Comparison of ENCODE assay signal across 1 cellular context in the genomic region with DNA sequence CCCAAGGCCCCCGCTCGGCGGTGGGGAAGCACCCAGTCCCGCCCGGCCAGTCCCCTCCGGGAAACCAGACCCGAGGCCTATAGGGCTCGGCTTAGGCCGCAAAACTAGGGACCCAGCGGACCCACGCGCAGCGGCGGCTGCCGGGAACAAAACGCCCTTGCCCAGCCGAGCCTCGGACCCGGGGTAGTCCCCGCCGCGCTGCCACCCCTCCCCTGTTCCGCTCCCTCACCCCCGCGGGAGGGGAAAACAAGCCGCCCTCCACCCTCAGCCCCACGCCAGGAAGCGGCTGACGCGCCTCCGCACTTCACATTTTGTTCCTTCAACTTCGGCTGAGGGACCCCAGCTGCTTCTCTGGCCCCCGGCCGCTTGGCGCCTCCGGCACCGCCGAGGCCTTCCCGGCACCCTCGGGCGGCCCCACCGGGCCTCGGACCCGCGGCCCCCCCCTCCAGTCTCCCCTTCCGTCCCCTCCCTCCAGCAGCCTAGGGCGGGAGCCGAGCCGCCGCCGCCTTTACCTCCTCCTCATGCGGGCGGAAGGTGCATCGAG.
TF ChIP-seq lines count a peak whose summit lies in the region.

No MANE protein-coding gene starts in this region.

TF ChIP-seq in HEK293, 187 proteins besides CTCF, POLR2A, EP300 and RAD21 (continued from another document):
- 0 out of 2 replicates have a peak, but pooled peaks have one; percentile 31 for TF ChIP-seq ZNF423 (tag by site-specific recombination; IDR thresholded peaks at IDR 0.05)
- no peak for TF ChIP-seq ZNF311 (tag by site-specific recombination; IDR thresholded peaks at IDR 0.05; ENCODE audit: borderline replicate concordance)
- TF ChIP-seq ZNF837 (tag by site-specific recombination; IDR thresholded peaks at IDR 0.05), result no peak
- TF ChIP-seq ZNF639 (tag by site-specific recombination; IDR thresholded peaks at IDR 0.05), result no peak
- TF ChIP-seq ZNF548 (tag by site-specific recombination; IDR thresholded peaks at IDR 0.05), result no peak
- peak; percentile 33; the same call in 1 of the 2 replicates for TF ChIP-seq ZBTB20 (tag by site-specific recombination; IDR thresholded peaks at IDR 0.05)
- TF ChIP-seq GLI4 (tag by site-specific recombination; IDR thresholded peaks at IDR 0.05), result no peak
- no peak for TF ChIP-seq ZNF121 (tag by site-specific recombination; IDR thresholded peaks at IDR 0.05)
- no peak for TF ChIP-seq ZNF354C (tag by site-specific recombination; IDR thresholded peaks at IDR 0.05; ENCODE audit: borderline replicate concordance, low read depth)
- TF ChIP-seq ZNF530 (tag by site-specific recombination; IDR thresholded peaks at IDR 0.05; ENCODE audit: low read depth), result no peak
- TF ChIP-seq ZNF174 (tag by site-specific recombination; IDR thresholded peaks at IDR 0.05), result no peak
- TF ChIP-seq, protein P1, sequence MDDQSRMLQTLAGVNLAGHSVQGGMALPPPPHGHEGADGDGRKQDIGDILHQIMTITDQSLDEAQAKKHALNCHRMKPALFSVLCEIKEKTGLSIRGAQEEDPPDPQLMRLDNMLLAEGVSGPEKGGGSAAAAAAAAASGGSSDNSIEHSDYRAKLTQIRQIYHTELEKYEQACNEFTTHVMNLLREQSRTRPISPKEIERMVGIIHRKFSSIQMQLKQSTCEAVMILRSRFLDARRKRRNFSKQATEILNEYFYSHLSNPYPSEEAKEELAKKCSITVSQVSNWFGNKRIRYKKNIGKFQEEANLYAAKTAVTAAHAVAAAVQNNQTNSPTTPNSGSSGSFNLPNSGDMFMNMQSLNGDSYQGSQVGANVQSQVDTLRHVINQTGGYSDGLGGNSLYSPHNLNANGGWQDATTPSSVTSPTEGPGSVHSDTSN (CRISPR knock-in tag; IDR thresholded peaks at IDR 0.05), result no peak
- TF ChIP-seq BCL11B (tag by site-specific recombination; IDR thresholded peaks at IDR 0.05; ENCODE audit: low read depth), result no peak
- TF ChIP-seq, protein P2, sequence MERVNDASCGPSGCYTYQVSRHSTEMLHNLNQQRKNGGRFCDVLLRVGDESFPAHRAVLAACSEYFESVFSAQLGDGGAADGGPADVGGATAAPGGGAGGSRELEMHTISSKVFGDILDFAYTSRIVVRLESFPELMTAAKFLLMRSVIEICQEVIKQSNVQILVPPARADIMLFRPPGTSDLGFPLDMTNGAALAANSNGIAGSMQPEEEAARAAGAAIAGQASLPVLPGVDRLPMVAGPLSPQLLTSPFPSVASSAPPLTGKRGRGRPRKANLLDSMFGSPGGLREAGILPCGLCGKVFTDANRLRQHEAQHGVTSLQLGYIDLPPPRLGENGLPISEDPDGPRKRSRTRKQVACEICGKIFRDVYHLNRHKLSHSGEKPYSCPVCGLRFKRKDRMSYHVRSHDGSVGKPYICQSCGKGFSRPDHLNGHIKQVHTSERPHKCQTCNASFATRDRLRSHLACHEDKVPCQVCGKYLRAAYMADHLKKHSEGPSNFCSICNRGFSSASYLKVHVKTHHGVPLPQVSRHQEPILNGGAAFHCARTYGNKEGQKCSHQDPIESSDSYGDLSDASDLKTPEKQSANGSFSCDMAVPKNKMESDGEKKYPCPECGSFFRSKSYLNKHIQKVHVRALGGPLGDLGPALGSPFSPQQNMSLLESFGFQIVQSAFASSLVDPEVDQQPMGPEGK (tag by site-specific recombination; IDR thresholded peaks at IDR 0.05), result peak; percentile 60; the same call in 1 of the 2 replicates
- TF ChIP-seq ZNF2 (tag by site-specific recombination; IDR thresholded peaks at IDR 0.05), result no peak
- peak; percentile 37; the same call in 1 of the 2 replicates for TF ChIP-seq SP2 (tag by site-specific recombination; IDR thresholded peaks at IDR 0.05)
- TF ChIP-seq ZNF658 (tag by site-specific recombination; IDR thresholded peaks at IDR 0.05), result no peak
- peak; percentile 96 for TF ChIP-seq ZNF335 (tag by site-specific recombination; conservative IDR thresholded peaks at IDR 0.05)
- no peak for TF ChIP-seq ZNF776 (tag by site-specific recombination; IDR thresholded peaks at IDR 0.05; ENCODE audit: borderline replicate concordance)
- no peak for TF ChIP-seq ZNF792 (tag by site-specific recombination; IDR thresholded peaks at IDR 0.05)
- no peak for TF ChIP-seq ZNF777 (tag by site-specific recombination; IDR thresholded peaks at IDR 0.05; ENCODE audit: borderline replicate concordance)
- TF ChIP-seq, protein P3, sequence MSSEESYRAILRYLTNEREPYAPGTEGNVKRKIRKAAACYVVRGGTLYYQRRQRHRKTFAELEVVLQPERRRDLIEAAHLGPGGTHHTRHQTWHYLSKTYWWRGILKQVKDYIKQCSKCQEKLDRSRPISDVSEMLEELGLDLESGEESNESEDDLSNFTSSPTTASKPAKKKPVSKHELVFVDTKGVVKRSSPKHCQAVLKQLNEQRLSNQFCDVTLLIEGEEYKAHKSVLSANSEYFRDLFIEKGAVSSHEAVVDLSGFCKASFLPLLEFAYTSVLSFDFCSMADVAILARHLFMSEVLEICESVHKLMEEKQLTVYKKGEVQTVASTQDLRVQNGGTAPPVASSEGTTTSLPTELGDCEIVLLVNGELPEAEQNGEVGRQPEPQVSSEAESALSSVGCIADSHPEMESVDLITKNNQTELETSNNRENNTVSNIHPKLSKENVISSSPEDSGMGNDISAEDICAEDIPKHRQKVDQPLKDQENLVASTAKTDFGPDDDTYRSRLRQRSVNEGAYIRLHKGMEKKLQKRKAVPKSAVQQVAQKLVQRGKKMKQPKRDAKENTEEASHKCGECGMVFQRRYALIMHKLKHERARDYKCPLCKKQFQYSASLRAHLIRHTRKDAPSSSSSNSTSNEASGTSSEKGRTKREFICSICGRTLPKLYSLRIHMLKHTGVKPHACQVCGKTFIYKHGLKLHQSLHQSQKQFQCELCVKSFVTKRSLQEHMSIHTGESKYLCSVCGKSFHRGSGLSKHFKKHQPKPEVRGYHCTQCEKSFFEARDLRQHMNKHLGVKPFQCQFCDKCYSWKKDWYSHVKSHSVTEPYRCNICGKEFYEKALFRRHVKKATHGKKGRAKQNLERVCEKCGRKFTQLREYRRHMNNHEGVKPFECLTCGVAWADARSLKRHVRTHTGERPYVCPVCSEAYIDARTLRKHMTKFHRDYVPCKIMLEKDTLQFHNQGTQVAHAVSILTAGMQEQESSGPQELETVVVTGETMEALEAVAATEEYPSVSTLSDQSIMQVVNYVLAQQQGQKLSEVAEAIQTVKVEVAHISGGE (tag by site-specific recombination; conservative IDR thresholded peaks at IDR 0.05; ENCODE audit: low read depth), result peak; percentile 27
- no peak for TF ChIP-seq ZNF623 (tag by site-specific recombination; IDR thresholded peaks at IDR 0.05)
- no peak for TF ChIP-seq ZNF10 (tag by site-specific recombination; IDR thresholded peaks at IDR 0.05)
- TF ChIP-seq, protein P4, sequence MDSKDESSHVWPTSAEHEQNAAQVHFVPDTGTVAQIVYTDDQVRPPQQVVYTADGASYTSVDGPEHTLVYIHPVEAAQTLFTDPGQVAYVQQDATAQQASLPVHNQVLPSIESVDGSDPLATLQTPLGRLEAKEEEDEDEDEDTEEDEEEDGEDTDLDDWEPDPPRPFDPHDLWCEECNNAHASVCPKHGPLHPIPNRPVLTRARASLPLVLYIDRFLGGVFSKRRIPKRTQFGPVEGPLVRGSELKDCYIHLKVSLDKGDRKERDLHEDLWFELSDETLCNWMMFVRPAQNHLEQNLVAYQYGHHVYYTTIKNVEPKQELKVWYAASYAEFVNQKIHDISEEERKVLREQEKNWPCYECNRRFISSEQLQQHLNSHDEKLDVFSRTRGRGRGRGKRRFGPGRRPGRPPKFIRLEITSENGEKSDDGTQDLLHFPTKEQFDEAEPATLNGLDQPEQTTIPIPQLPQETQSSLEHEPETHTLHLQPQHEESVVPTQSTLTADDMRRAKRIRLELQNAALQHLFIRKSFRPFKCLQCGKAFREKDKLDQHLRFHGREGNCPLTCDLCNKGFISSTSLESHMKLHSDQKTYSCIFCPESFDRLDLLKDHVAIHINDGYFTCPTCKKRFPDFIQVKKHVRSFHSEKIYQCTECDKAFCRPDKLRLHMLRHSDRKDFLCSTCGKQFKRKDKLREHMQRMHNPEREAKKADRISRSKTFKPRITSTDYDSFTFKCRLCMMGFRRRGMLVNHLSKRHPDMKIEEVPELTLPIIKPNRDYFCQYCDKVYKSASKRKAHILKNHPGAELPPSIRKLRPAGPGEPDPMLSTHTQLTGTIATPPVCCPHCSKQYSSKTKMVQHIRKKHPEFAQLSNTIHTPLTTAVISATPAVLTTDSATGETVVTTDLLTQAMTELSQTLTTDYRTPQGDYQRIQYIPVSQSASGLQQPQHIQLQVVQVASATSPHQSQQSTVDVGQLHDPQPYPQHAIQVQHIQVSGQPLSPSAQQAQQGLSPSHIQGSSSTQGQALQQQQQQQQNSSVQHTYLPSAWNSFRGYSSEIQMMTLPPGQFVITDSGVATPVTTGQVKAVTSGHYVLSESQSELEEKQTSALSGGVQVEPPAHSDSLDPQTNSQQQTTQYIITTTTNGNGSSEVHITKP (tag by site-specific recombination; IDR thresholded peaks at IDR 0.05), result no peak
- no peak for TF ChIP-seq MEIS1 (CRISPR knock-in tag; IDR thresholded peaks at IDR 0.05; ENCODE audit: borderline replicate concordance)
- TF ChIP-seq ZNF660 (tag by site-specific recombination; IDR thresholded peaks at IDR 0.05), result no peak
- TF ChIP-seq YY2 (tag by site-specific recombination; IDR thresholded peaks at IDR 0.05), result no peak
